ENCODE assay signal across 24 cellular contexts in the genomic region with DNA sequence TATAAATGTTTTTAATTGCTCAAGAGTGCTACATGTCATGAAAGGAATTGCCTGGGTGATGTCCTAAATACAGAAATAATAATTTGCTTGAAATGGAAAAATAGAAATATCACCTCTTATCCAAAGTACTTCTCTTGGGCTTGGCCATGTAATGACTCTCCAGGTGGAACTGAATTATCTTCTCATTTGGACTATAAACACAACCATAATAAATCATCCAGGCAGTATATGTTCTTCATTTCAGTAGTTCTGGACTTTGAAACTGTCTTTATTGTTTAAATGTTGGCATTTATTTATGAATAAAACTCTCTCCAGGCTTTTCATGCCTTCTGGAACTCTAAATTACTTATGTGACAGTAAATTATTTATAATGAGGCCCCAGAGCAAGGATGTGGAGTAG. TPM values are rescaled to one million over a fixed set of nuclear protein-coding genes. Genes with fewer than 3 reads are reported as not detected.
DNase-seq lines count a peak whose midpoint lies in the region; ATAC-seq and TF ChIP-seq lines count a peak whose summit lies in the region.
"Had no signal": no experiment of that assay in that cellular context is flagged by ENCODE, and none has a peak within 500 bp of the region (broad histone marks: within the 10 kb centered on the region; RNA-seq: fewer than 3 reads in every experiment).

No MANE protein-coding gene starts in this region.

- H2AFZ ChIP-seq in GM23248: no peak overlapping the region

- H3K27me3 ChIP-seq in GM23248 (replicated peaks; ENCODE audit: insufficient read depth): no peaks in the 10 kb centered on the region
- no peaks in the 10 kb centered on the region for H3K27me3 ChIP-seq in sigmoid colon
- no peaks in the 10 kb centered on the region for H3K27me3 ChIP-seq in A673 (replicated peaks; ENCODE audit: insufficient read depth, low read depth, low read length, poor library complexity)
- H3K27me3 ChIP-seq: BLaER1 treated with 17β-estradiol and CSF1 and Interleukin-3, amounts not matched to agents 10 nM and 100 nM had no signal

- no peaks in the 10 kb centered on the region for H4K20me1 ChIP-seq in GM23248 (ENCODE audit: insufficient read depth)
- H4K20me1 ChIP-seq: BLaER1 treated with 17β-estradiol and CSF1 and Interleukin-3, amounts not matched to agents 10 nM and 100 nM had no signal

- H3K9me2 ChIP-seq in GM23248 (ENCODE audit: insufficient read depth): no peaks in the 10 kb centered on the region

- H3K4me3 Mint-ChIP-seq in stimulated activated memory B cell treated with anti-CD40 and anti-IgM and Interleukin-4, amounts not matched to agents 10 μg/mL and 1 μg/mL and 100 μg/mL, for 72 hours: no peak overlapping the region
- H3K4me3 Mint-ChIP-seq: B cell; CD4-positive, CD25-positive, alpha-beta regulatory T cell; CD8-positive, alpha-beta memory T cell; HFFc6 had no signal

- in situ Hi-C loops in GM23248 (cut with MboI): no loop called here

- BruUV-seq in A673 (replicated peaks; lab: Mats Ljungman, UMichigan): no TSS peak

- H3K4me3 ChIP-seq in GM23248 (no peak overlapping the region), mucosa of descending colon (no peak overlapping the region), sigmoid colon (no peak overlapping the region), A673 (ENCODE audit: low read depth, low read length, poor library complexity, severe bottlenecking) (no peak overlapping the region)
- H3K4me3 ChIP-seq: BLaER1 treated with 17β-estradiol and CSF1 and Interleukin-3, amounts not matched to agents 10 nM and 100 nM; GM12878 had no signal

- H3K27ac ChIP-seq in GM23248: peak overlapping the region; percentile 73
- H3K27ac ChIP-seq in sigmoid colon: no peak overlapping the region
- H3K27ac ChIP-seq in A673 (ENCODE audit: low read depth, low read length, poor library complexity, severe bottlenecking): no peak overlapping the region

- POLR2A ChIA-PET in A673 (lab: Charles Lee; ENCODE audit: low non-redundant PET): no interaction called here

- H3K9ac ChIP-seq in GM23248: no peak overlapping the region

- peaks cover 13% of the 10 kb centered on the region for H3K36me3 Mint-ChIP-seq in stimulated activated memory B cell treated with anti-CD40 and anti-IgM and Interleukin-4, amounts not matched to agents 10 μg/mL and 1 μg/mL and 100 μg/mL, for 72 hours

- TF ChIP-seq POLR2A in sigmoid colon (IDR thresholded peaks at IDR 0.05): no peak

- H3K4me1 Mint-ChIP-seq in stimulated activated memory B cell treated with anti-CD40 and anti-IgM and Interleukin-4, amounts not matched to agents 10 μg/mL and 1 μg/mL and 100 μg/mL, for 72 hours: peaks cover 12% of the 10 kb centered on the region
- H3K4me1 Mint-ChIP-seq: CD8-positive, alpha-beta memory T cell had no signal

- ATAC-seq in left colon (peak; percentile 84), mucosa of descending colon (peak; percentile 52)
- ATAC-seq in stimulated activated memory B cell treated with anti-CD40 and anti-IgM and Interleukin-4, amounts not matched to agents 10 μg/mL and 1 μg/mL and 100 μg/mL, for 72 hours: no peak
- ATAC-seq: HCT116 had no signal

- TF ChIP-seq CTCF in mucosa of descending colon (IDR thresholded peaks at IDR 0.05): no peak
- no peak for TF ChIP-seq CTCF in sigmoid colon (IDR thresholded peaks at IDR 0.05)
- no peak for TF ChIP-seq CTCF in A673 (conservative IDR thresholded peaks at IDR 0.05; ENCODE audit: low read depth, low read length)

- peaks cover 17% of the 10 kb centered on the region for H3F3A ChIP-seq in GM23248 (ENCODE audit: insufficient read depth)

- H3K27ac Mint-ChIP-seq in stimulated activated memory B cell treated with anti-CD40 and anti-IgM and Interleukin-4, amounts not matched to agents 10 μg/mL and 1 μg/mL and 100 μg/mL, for 72 hours: peak overlapping the region; percentile 79
- H3K27ac Mint-ChIP-seq: B cell had no signal

- no peak overlapping the region for H3K4me2 ChIP-seq in GM23248 (ENCODE audit: unreplicated experiment)

- H3K36me3 ChIP-seq in GM23248 (ENCODE audit: low read depth): no peaks in the 10 kb centered on the region
- H3K36me3 ChIP-seq in mucosa of descending colon (ENCODE audit: low read depth): no peaks in the 10 kb centered on the region
- peaks cover 0 to 10% (median 0%) of the 10 kb centered on the region in 4 donors for H3K36me3 ChIP-seq in sigmoid colon
- H3K36me3 ChIP-seq in A673 (ENCODE audit: insufficient read depth, low read length, poor library complexity, severe bottlenecking): no peaks in the 10 kb centered on the region

- H3K27me3 Mint-ChIP-seq in stimulated activated memory B cell treated with anti-CD40 and anti-IgM and Interleukin-4, amounts not matched to agents 10 μg/mL and 1 μg/mL and 100 μg/mL, for 72 hours: no peaks in the 10 kb centered on the region
- H3K27me3 Mint-ChIP-seq: B cell; CD4-positive, CD25-positive, alpha-beta regulatory T cell; CD8-positive, alpha-beta memory T cell had no signal

- H3K4me1 ChIP-seq in GM23248 (ENCODE audit: insufficient read depth) (peaks cover 13% of the 10 kb centered on the region), mucosa of descending colon (ENCODE audit: low read depth) (peaks cover 19% of the 10 kb centered on the region), sigmoid colon (peaks cover 0 to 18% (median 17%) of the 10 kb centered on the region in 4 donors), A673 (ENCODE audit: insufficient read depth, low read length, poor library complexity, severe bottlenecking) (no peaks in the 10 kb centered on the region)

- H3K79me2 ChIP-seq in GM23248 (ENCODE audit: insufficient read depth): no peaks in the 10 kb centered on the region

- H3K9me3 Mint-ChIP-seq in stimulated activated memory B cell treated with anti-CD40 and anti-IgM and Interleukin-4, amounts not matched to agents 10 μg/mL and 1 μg/mL and 100 μg/mL, for 72 hours: no peaks in the 10 kb centered on the region
- H3K9me3 Mint-ChIP-seq: CD4-positive, CD25-positive, alpha-beta regulatory T cell; CD8-positive, alpha-beta memory T cell; HFFc6 had no signal

- TF ChIP-seq EP300 in sigmoid colon (IDR thresholded peaks at IDR 0.05): no peak

- DNase-seq in GM23248 (no peak), left colon (no peak), mucosa of descending colon (no peak), sigmoid colon (no peak), NCI-H1694 treated with DMSO at 0.1 percent for 48 hours (lab: John Stamatoyannopoulos, UW) (no peak), A673 (ENCODE audit: low spot score) (no peak)
- no peak for DNase-seq in effector CD4-positive, alpha-beta T cell
- DNase-seq: 8988T; CD4-positive, CD25-positive, alpha-beta regulatory T cell; CD8-positive, alpha-beta memory T cell; COR-L47; DMS 273 treated with DMSO at 0.1 percent for 48 hours; DMS53; DND-41; EL; HFFc6; IMR-90 had no signal

- CTCF ChIA-PET in A673 (lab: Charles Lee): no interaction called here

- intact Hi-C loops in left colon (cut with DNase I, micrococcal nuclease): no loop called here
- intact Hi-C loops in mucosa of descending colon (cut with DNase I, micrococcal nuclease): no loop called here
- intact Hi-C loops in sigmoid colon (cut with DNase I): no loop called here
- intact Hi-C loops in A673 (cut with micrococcal nuclease; ENCODE audit: unreplicated experiment): no loop called here

- no peaks in the 10 kb centered on the region for H3K9me3 ChIP-seq in GM23248 (ENCODE audit: low read depth)
- H3K9me3 ChIP-seq in mucosa of descending colon: no peaks in the 10 kb centered on the region
- H3K9me3 ChIP-seq in sigmoid colon: no peaks in the 10 kb centered on the region
- H3K9me3 ChIP-seq in A673 (ENCODE audit: low read depth, low read length, poor library complexity, severe bottlenecking): no peaks in the 10 kb centered on the region
- H3K9me3 ChIP-seq: BLaER1 treated with 17β-estradiol and CSF1 and Interleukin-3, amounts not matched to agents 10 nM and 100 nM had no signal

RNA-seq across cellular contexts. Expression of a gene that starts 40.5 kb away (rescaled TPM):
- not detected in 2 replicates for total RNA-seq in GM23248 (2014; rRNA removed; shearing (Covaris generic))
- polyA plus RNA-seq in GM23248 (2016; fragmentation: Nextera tagmentation; extraction: Ambion mirVana) (not detected in 2 replicates), sigmoid colon (1 to 10 TPM in 2 of 3 donors, not detected in 1; 1.8 to 3.0 TPM)
- total RNA-seq in left colon (1 to 10 TPM; 2.9 to 4.1 TPM), mucosa of descending colon (1 to 10 TPM; 1.6 to 8.9 (median 2.4) TPM), sigmoid colon (1 to 10 TPM in 1 of 4 donors, under 1 TPM in 3; 0.33 to 2.6 (median 0.59) TPM), A673 (2021) (0.46 and 0.90 TPM in 2 replicates)
- total RNA-seq: CD4-positive, CD25-positive, alpha-beta regulatory T cell; G401; H4; HFFc6; IMR-90 had no signal
- polyA plus RNA-seq: IMR-90 had no signal
